ENCODE assay signal across 16 cellular contexts in the genomic region with DNA sequence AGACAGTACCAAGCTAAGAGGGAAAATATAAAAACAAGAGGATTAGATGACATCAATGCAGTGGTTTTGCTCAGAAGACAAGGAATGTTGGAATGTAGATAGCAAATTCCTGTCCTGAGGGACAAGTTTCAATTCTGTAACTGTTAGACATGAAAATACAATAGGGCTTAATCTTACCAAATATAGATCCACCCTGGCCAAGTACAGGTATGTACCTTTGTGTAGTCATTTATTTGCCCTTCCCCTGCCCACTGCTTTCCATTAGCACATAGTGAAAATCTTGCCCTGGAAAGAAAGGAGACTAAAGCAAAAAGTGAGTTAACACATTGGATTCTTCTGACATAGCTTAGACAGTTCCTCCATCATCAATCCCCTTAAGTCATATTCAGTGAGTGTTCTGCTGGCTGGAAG.
DNase-seq lines count a peak whose midpoint lies in the region; ATAC-seq and TF ChIP-seq lines count a peak whose summit lies in the region.
"Had no signal": no experiment of that assay in that cellular context is flagged by ENCODE, and none has a peak within 500 bp of the region (broad histone marks: within the 10 kb centered on the region; RNA-seq: fewer than 3 reads in every experiment).

No MANE protein-coding gene starts in this region.

- H3K36me3 Mint-ChIP-seq in neural crest cell (ENCODE audit: low read depth): no peaks in the 10 kb centered on the region
- no peaks in the 10 kb centered on the region for H3K36me3 Mint-ChIP-seq in activated T-helper 17 cell treated with anti-CD3 and anti-CD28 coated beads, Interleukin-2, amount 50 U/mL, for 72 hours (ENCODE audit: low read depth)
- H3K36me3 Mint-ChIP-seq: memory B cell had no signal

- H3K4me1 ChIP-seq in RWPE2 (ENCODE audit: insufficient read depth, poor library complexity, severe bottlenecking): peaks cover 87% of the 10 kb centered on the region
- H3K4me1 ChIP-seq in thyroid gland: no peaks in the 10 kb centered on the region

- H3K9me3 ChIP-seq in RWPE2 (ENCODE audit: severe bottlenecking): no peaks in the 10 kb centered on the region
- no peaks in the 10 kb centered on the region for H3K9me3 ChIP-seq in thyroid gland
- H3K9me3 ChIP-seq: esophagus squamous epithelium had no signal

- TF ChIP-seq POLR2A in thyroid gland (IDR thresholded peaks at IDR 0.05): no peak

- H3K4me3 ChIP-seq in RWPE2 (ENCODE audit: severe bottlenecking) (no peak overlapping the region), thyroid gland (replicated peaks in 1 of 3) (no peak overlapping the region)
- H3K4me3 ChIP-seq: esophagus squamous epithelium had no signal

- H3K9me3 Mint-ChIP-seq in neural crest cell: peaks cover 2% of the 10 kb centered on the region
- no peaks in the 10 kb centered on the region for H3K9me3 Mint-ChIP-seq in activated T-helper 17 cell treated with anti-CD3 and anti-CD28 coated beads, Interleukin-2, amount 50 U/mL, for 72 hours
- H3K9me3 Mint-ChIP-seq: activated naive CD8-positive, alpha-beta T cell treated with anti-CD3 and anti-CD28 coated beads, Interleukin-2, amount 50 U/mL, for 24 hours; memory B cell; T-helper 1 cell treated with Interleukin-12 subunit alpha and Interleukin-12 subunit beta and Interleukin-4 antibody, amounts not matched to agents 30 μg/mL and 1 μg/mL, for 36 hours had no signal

- peak overlapping the region; percentile 100 for H3K27ac ChIP-seq in RWPE2 (ENCODE audit: poor library complexity, severe bottlenecking)
- H3K27ac ChIP-seq in epithelial cell of prostate: peak overlapping the region; percentile 95
- H3K27ac ChIP-seq in substantia nigra (ENCODE audit: low read depth, low read length, poor library complexity, severe bottlenecking): no peak overlapping the region
- H3K27ac ChIP-seq in thyroid gland: no peak overlapping the region

- no peak overlapping the region for H3K4me3 Mint-ChIP-seq in neural crest cell
- no peak overlapping the region for H3K4me3 Mint-ChIP-seq in activated T-helper 17 cell treated with anti-CD3 and anti-CD28 coated beads, Interleukin-2, amount 50 U/mL, for 72 hours
- H3K4me3 Mint-ChIP-seq: activated naive CD8-positive, alpha-beta T cell treated with anti-CD3 and anti-CD28 coated beads, Interleukin-2, amount 50 U/mL, for 24 hours; memory B cell; T-helper 1 cell treated with Interleukin-12 subunit alpha and Interleukin-12 subunit beta and Interleukin-4 antibody, amounts not matched to agents 30 μg/mL and 1 μg/mL, for 36 hours had no signal

- H3K36me3 ChIP-seq in RWPE2 (ENCODE audit: low read depth) (no peaks in the 10 kb centered on the region), thyroid gland (no peaks in the 10 kb centered on the region)
- H3K36me3 ChIP-seq: esophagus squamous epithelium had no signal

- intact Hi-C loops in thyroid gland (cut with DNase I): no loop called here

- no peaks in the 10 kb centered on the region for H3K27me3 ChIP-seq in RWPE2 (ENCODE audit: insufficient read depth, poor library complexity, severe bottlenecking)
- no peaks in the 10 kb centered on the region for H3K27me3 ChIP-seq in thyroid gland
- H3K27me3 ChIP-seq: esophagus squamous epithelium had no signal

- DNase-seq in EL (peak; percentile 76), RWPE2 (ENCODE audit: low spot score) (no peak), epithelial cell of prostate (ENCODE audit: low read depth, low spot score) (peak; percentile 65), neural crest cell (ENCODE audit: low read depth, low spot score) (no peak), substantia nigra (lab: John Stamatoyannopoulos, UW) (no peak), thyroid gland (no peak), HuH-7 (ENCODE audit: low spot score) (no peak)
- DNase-seq: activated naive CD8-positive, alpha-beta T cell treated with anti-CD3 and anti-CD28 coated beads, Interleukin-2, amount 50 U/mL, for 24 hours; activated T-cell treated with anti-CD3 and anti-CD28 coated beads for 4 hours; cortex of kidney; esophagus squamous epithelium; Karpas-422; NCI-H510A treated with DMSO at 0.1 percent for 48 hours had no signal

- H3K27ac Mint-ChIP-seq in neural crest cell (ENCODE audit: unreplicated experiment): peak overlapping the region; percentile 72
- H3K27ac Mint-ChIP-seq in activated T-helper 17 cell treated with anti-CD3 and anti-CD28 coated beads, Interleukin-2, amount 50 U/mL, for 72 hours: no peak overlapping the region
- H3K27ac Mint-ChIP-seq: activated naive CD8-positive, alpha-beta T cell treated with anti-CD3 and anti-CD28 coated beads, Interleukin-2, amount 50 U/mL, for 24 hours; memory B cell; T-helper 1 cell treated with Interleukin-12 subunit alpha and Interleukin-12 subunit beta and Interleukin-4 antibody, amounts not matched to agents 30 μg/mL and 1 μg/mL, for 36 hours had no signal

- no peaks in the 10 kb centered on the region for H3K4me1 Mint-ChIP-seq in neural crest cell
- H3K4me1 Mint-ChIP-seq in activated T-helper 17 cell treated with anti-CD3 and anti-CD28 coated beads, Interleukin-2, amount 50 U/mL, for 72 hours: no peaks in the 10 kb centered on the region
- H3K4me1 Mint-ChIP-seq: activated naive CD8-positive, alpha-beta T cell treated with anti-CD3 and anti-CD28 coated beads, Interleukin-2, amount 50 U/mL, for 24 hours; memory B cell had no signal

- peak; percentile 62 for ATAC-seq in RWPE2 (ENCODE audit: low read depth)
- ATAC-seq in activated T-helper 17 cell treated with anti-CD3 and anti-CD28 coated beads, Interleukin-2, amount 50 U/mL, for 72 hours (replicated peaks): no peak
- ATAC-seq: activated naive CD8-positive, alpha-beta T cell treated with anti-CD3 and anti-CD28 coated beads, Interleukin-2, amount 50 U/mL, for 24 hours had no signal

- TF ChIP-seq CTCF in RWPE2 (IDR thresholded peaks at IDR 0.05; ENCODE audit: poor library complexity, severe bottlenecking) (no peak), neural crest cell (conservative IDR thresholded peaks at IDR 0.05) (no peak), thyroid gland (IDR thresholded peaks at IDR 0.05) (no peak)

- H3K27me3 Mint-ChIP-seq in neural crest cell (ENCODE audit: low read depth): no peaks in the 10 kb centered on the region
- H3K27me3 Mint-ChIP-seq in activated T-helper 17 cell treated with anti-CD3 and anti-CD28 coated beads, Interleukin-2, amount 50 U/mL, for 72 hours: peaks cover 22% of the 10 kb centered on the region
- H3K27me3 Mint-ChIP-seq: activated naive CD8-positive, alpha-beta T cell treated with anti-CD3 and anti-CD28 coated beads, Interleukin-2, amount 50 U/mL, for 24 hours had no signal

Comparison
In these comparisons a context has a peak if more than half of its experiments do, and no peak if none do; other contexts are left out.
1. DNase-seq: peak in EL (single experiment) and epithelial cell of prostate (single experiment); none in RWPE2 (single experiment), neural crest cell (single experiment), substantia nigra (0 of 49), thyroid gland (0 of 2) and HuH-7 (single experiment).
2. H3K27ac ChIP-seq: peak in RWPE2 (single experiment) and epithelial cell of prostate (single experiment); none in substantia nigra (single experiment) and thyroid gland (0 of 3).